ENCODE assay signal across 1 cellular context in genomic region chr22:37982151-37982838, GRCh38.
TF ChIP-seq lines count a peak whose summit lies in the region.

No MANE protein-coding gene starts in this region.

TF ChIP-seq in HepG2, 621 proteins besides CTCF, POLR2A, EP300 and RAD21:
- TF ChIP-seq DR1 (CRISPR knock-in tag; IDR thresholded peaks at IDR 0.05) (no peak), CEBPB (IDR thresholded peaks at IDR 0.05; ENCODE audit: borderline replicate concordance, low read depth, low read length) (peak; percentile 41; the same call in 1 of the 2 replicates)
TF ChIP-seq in HepG2: peak in this region for 1.
